In the genomic region with DNA sequence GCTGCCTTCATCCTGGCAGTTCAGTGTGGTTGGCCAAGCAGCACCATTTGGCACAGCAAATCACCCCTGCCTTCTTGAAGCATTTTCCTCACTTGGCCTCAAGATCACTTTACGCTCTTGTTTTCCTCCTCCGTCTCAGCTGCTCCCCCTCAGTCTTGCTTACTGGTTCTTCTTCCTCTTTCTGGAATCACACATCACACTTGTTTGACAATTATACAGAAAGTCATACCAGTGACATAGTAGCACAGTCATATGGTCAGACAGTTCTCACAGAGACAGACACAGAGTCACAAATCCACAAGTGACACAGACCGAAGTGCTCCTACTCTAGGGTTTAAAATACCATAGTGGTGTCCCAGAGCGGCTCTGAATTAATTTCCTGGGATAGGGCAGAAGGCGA, we compare ENCODE assay signal across 1 cellular context.
TF ChIP-seq lines count a peak whose summit lies in the region.

No MANE protein-coding gene starts in this region.

TF ChIP-seq in IMR-90, 13 proteins besides CTCF, POLR2A, EP300 and RAD21 (continued from another document):
- no peak for TF ChIP-seq NFE2L2 (IDR thresholded peaks at IDR 0.05; ENCODE audit: low read depth, low read length)
- TF ChIP-seq MAZ (IDR thresholded peaks at IDR 0.05; ENCODE audit: borderline replicate concordance, low read depth, low read length) = no peak
- no peak for TF ChIP-seq BHLHE40 (IDR thresholded peaks at IDR 0.05; ENCODE audit: low read depth, low read length)
- no peak for TF ChIP-seq RCOR1 (IDR thresholded peaks at IDR 0.05; ENCODE audit: insufficient replicate concordance, low read length)
- no peak for TF ChIP-seq RFX5 (IDR thresholded peaks at IDR 0.05; ENCODE audit: low read depth, low read length)
- no peak for TF ChIP-seq FOS (IDR thresholded peaks at IDR 0.05; ENCODE audit: low read depth, low read length)
- no peak for TF ChIP-seq SMC3 (IDR thresholded peaks at IDR 0.05; ENCODE audit: low read depth, low read length)
- TF ChIP-seq, protein P1, sequence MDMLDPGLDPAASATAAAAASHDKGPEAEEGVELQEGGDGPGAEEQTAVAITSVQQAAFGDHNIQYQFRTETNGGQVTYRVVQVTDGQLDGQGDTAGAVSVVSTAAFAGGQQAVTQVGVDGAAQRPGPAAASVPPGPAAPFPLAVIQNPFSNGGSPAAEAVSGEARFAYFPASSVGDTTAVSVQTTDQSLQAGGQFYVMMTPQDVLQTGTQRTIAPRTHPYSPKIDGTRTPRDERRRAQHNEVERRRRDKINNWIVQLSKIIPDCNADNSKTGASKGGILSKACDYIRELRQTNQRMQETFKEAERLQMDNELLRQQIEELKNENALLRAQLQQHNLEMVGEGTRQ (IDR thresholded peaks at IDR 0.05; ENCODE audit: low read depth, low read length) = no peak
- no peak for TF ChIP-seq CEBPB (IDR thresholded peaks at IDR 0.05; ENCODE audit: low read depth, low read length)
- TF ChIP-seq MAFK (IDR thresholded peaks at IDR 0.05; ENCODE audit: low read depth, low read length) = no peak
- TF ChIP-seq, protein P2, sequence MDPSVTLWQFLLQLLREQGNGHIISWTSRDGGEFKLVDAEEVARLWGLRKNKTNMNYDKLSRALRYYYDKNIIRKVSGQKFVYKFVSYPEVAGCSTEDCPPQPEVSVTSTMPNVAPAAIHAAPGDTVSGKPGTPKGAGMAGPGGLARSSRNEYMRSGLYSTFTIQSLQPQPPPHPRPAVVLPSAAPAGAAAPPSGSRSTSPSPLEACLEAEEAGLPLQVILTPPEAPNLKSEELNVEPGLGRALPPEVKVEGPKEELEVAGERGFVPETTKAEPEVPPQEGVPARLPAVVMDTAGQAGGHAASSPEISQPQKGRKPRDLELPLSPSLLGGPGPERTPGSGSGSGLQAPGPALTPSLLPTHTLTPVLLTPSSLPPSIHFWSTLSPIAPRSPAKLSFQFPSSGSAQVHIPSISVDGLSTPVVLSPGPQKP (IDR thresholded peaks at IDR 0.05; ENCODE audit: borderline replicate concordance, low read depth, low read length) = no peak
